8 cellular contexts compared by ENCODE assay signal in genomic region chr4:186067757-186068385, GRCh38. TPM values are rescaled to one million over a fixed set of nuclear protein-coding genes. Genes with fewer than 3 reads are reported as not detected.
DNase-seq lines count a peak whose midpoint lies in the region; ATAC-seq and TF ChIP-seq lines count a peak whose summit lies in the region.

No MANE protein-coding gene starts in this region.

- peaks cover 26% of the 10 kb centered on the region for H3K27me3 Mint-ChIP-seq in activated CD4-positive, alpha-beta T cell treated with anti-CD3 and anti-CD28 coated beads, Interleukin-2, amount 10 ng/mL, durations not matched to agents 24 days and 14 days
- H3K27me3 Mint-ChIP-seq in naive thymus-derived CD8-positive, alpha-beta T cell, result peaks cover 1 to 18% (median 6%) of the 10 kb centered on the region in 5 donors

- intact Hi-C loops in activated CD4-positive, alpha-beta T cell treated with anti-CD3 and anti-CD28 coated beads, Interleukin-2, amount 10 ng/mL, durations not matched to agents 24 days and 14 days (cut with micrococcal nuclease), result loop anchor here (5.0 kb wide), 2 partner anchors 124 to 519 kb away; partner anchors contain the start of gene CYP4V2
- intact Hi-C loops in uterus (cut with DNase I; ENCODE audit: low total_unique reads), result no loop called here

- WGBS in esophagus, 2 donors, result 44 to 45% methylated on average over 9 of the region's 9 CpGs

- TF ChIP-seq CTCF in GM10266 (IDR thresholded peaks at IDR 0.05; ENCODE audit: control insufficient read depth, insufficient read depth, low read depth, missing control alignments) (peak; percentile 55), uterus (IDR thresholded peaks at IDR 0.05) (peak; percentile 52 to 57 (median 53))

- no peaks in the 10 kb centered on the region for H3K4me1 ChIP-seq in esophagus (ENCODE audit: control insufficient read depth in 2 of 2, insufficient read depth in 2 of 2, low read length in 1 of 2)
- H3K4me1 ChIP-seq in uterus, result no peaks in the 10 kb centered on the region

- peak; percentile 56 for DNase-seq in A172 (ENCODE audit: low spot score)
- peak; percentile 44 for DNase-seq in GM10266 (ENCODE audit: extremely low spot score)
- DNase-seq in NCI-H187 (lab: John Stamatoyannopoulos, UW), result peak; percentile 5 to 24
- DNase-seq in activated CD4-positive, alpha-beta T cell treated with anti-CD3 and anti-CD28 coated beads, Interleukin-2, amount 10 ng/mL, durations not matched to agents 24 days and 14 days, result peak; percentile 67
- peak in 8 of 10 donors; percentile 11 to 30 (median 20) for DNase-seq in naive thymus-derived CD8-positive, alpha-beta T cell
- peak; percentile 48 to 63 for DNase-seq in uterus

- no peaks in the 10 kb centered on the region for H3K27me3 ChIP-seq in esophagus (ENCODE audit: control insufficient read depth in 1 of 2, insufficient read depth in 2 of 2, low read length in 2 of 2)
- no peaks in the 10 kb centered on the region for H3K27me3 ChIP-seq in uterus

- no peak overlapping the region for H3K27ac Mint-ChIP-seq in activated CD4-positive, alpha-beta T cell treated with anti-CD3 and anti-CD28 coated beads, Interleukin-2, amount 10 ng/mL, durations not matched to agents 24 days and 14 days
- H3K27ac Mint-ChIP-seq in naive thymus-derived CD8-positive, alpha-beta T cell, result peak overlapping the region in 5 of 10 donors; percentile 5 to 86 (median 61)

- no peak overlapping the region for H3K4me3 Mint-ChIP-seq in activated CD4-positive, alpha-beta T cell treated with anti-CD3 and anti-CD28 coated beads, Interleukin-2, amount 10 ng/mL, durations not matched to agents 24 days and 14 days
- peak overlapping the region; percentile 59 to 92 (median 81) for H3K4me3 Mint-ChIP-seq in naive thymus-derived CD8-positive, alpha-beta T cell

- no peaks in the 10 kb centered on the region for H3K9me3 Mint-ChIP-seq in activated CD4-positive, alpha-beta T cell treated with anti-CD3 and anti-CD28 coated beads, Interleukin-2, amount 10 ng/mL, durations not matched to agents 24 days and 14 days
- no peaks in the 10 kb centered on the region for H3K9me3 Mint-ChIP-seq in naive thymus-derived CD8-positive, alpha-beta T cell

- H3K27ac ChIP-seq in esophagus (ENCODE audit: low read depth in 2 of 2, low read length in 1 of 2), result peak overlapping the region in 1 of 2 donors; percentile 10
- H3K27ac ChIP-seq in uterus, result peak overlapping the region; percentile 75 to 79

- POLR2A ChIA-PET in naive thymus-derived CD8-positive, alpha-beta T cell (lab: Charles Lee), result no interaction called here

- TF ChIP-seq POLR2A in uterus (IDR thresholded peaks at IDR 0.05), result no peak

- H3K4me3 ChIP-seq in esophagus (ENCODE audit: low read depth in 1 of 2, low read length in 2 of 2) (peak overlapping the region; percentile 5 to 52), uterus (peak overlapping the region; percentile 48 to 53)

- H3K36me3 ChIP-seq in esophagus (ENCODE audit: control insufficient read depth in 2 of 2, insufficient read depth in 2 of 2, low read length in 1 of 2) (no peaks in the 10 kb centered on the region), uterus (no peaks in the 10 kb centered on the region)

- no peaks in the 10 kb centered on the region for H3K9me3 ChIP-seq in esophagus (ENCODE audit: control insufficient read depth in 2 of 2, insufficient read depth in 1 of 2, low read depth in 1 of 2, low read length in 1 of 2)
- no peaks in the 10 kb centered on the region for H3K9me3 ChIP-seq in uterus

- H3K36me3 Mint-ChIP-seq in activated CD4-positive, alpha-beta T cell treated with anti-CD3 and anti-CD28 coated beads, Interleukin-2, amount 10 ng/mL, durations not matched to agents 24 days and 14 days (ENCODE audit: low read depth), result no peaks in the 10 kb centered on the region
- H3K36me3 Mint-ChIP-seq in naive thymus-derived CD8-positive, alpha-beta T cell, result peaks cover 0 to 3% (median 0%) of the 10 kb centered on the region in 3 donors

- peak; percentile 65 for ATAC-seq in HG02623 (IDR thresholded peaks at IDR 0.05; ENCODE audit: unreplicated experiment)
- ATAC-seq in naive thymus-derived CD8-positive, alpha-beta T cell, result peak; percentile 61 to 73

- peaks cover 11% of the 10 kb centered on the region for H3K4me1 Mint-ChIP-seq in activated CD4-positive, alpha-beta T cell treated with anti-CD3 and anti-CD28 coated beads, Interleukin-2, amount 10 ng/mL, durations not matched to agents 24 days and 14 days
- peaks cover 12 to 26% (median 21%) of the 10 kb centered on the region in 4 donors for H3K4me1 Mint-ChIP-seq in naive thymus-derived CD8-positive, alpha-beta T cell

RNA-seq across cellular contexts. Expression of gene TLR3, which starts 1.1 kb away (rescaled TPM):
- total RNA-seq in A172 (2014; rRNA removed; shearing (Covaris generic)), result 4.0 and 4.4 TPM in 2 replicates
- total RNA-seq in activated CD4-positive, alpha-beta T cell treated with anti-CD3 and anti-CD28 coated beads, Interleukin-2, amount 10 ng/mL, durations not matched to agents 24 days and 14 days, result not detected in 2 replicates
- 1 to 10 TPM; 2.1 to 3.6 TPM for polyA plus RNA-seq in esophagus
- under 1 TPM; 0.25 to 0.36 TPM for total RNA-seq in naive thymus-derived CD8-positive, alpha-beta T cell
- 1 to 10 TPM in 1 of 3 donors, under 1 TPM in 2; 0.43 to 3.8 (median 0.80) TPM for polyA plus RNA-seq in naive thymus-derived CD8-positive, alpha-beta T cell
- total RNA-seq in uterus, result 10 to 100 TPM in 1 of 4 donors, 1 to 10 TPM in 3; 2.9 to 12.6 (median 8.6) TPM

RNA-seq across cellular contexts. Expression of gene FAM149A, which starts 36.6 kb away (rescaled TPM):
- 5.6 and 7.3 TPM in 2 replicates for total RNA-seq in A172 (2014; rRNA removed; shearing (Covaris generic))
- total RNA-seq in activated CD4-positive, alpha-beta T cell treated with anti-CD3 and anti-CD28 coated beads, Interleukin-2, amount 10 ng/mL, durations not matched to agents 24 days and 14 days, result 0.33 TPM in 1 of 2 replicates, not detected in the other
- 1 to 10 TPM; 3.2 to 6.7 TPM for polyA plus RNA-seq in esophagus
- total RNA-seq in naive thymus-derived CD8-positive, alpha-beta T cell, result 1 to 10 TPM; 2.4 to 2.5 TPM
- under 1 TPM in 2 of 3 donors, not detected in 1; 0.12 to 0.18 TPM for polyA plus RNA-seq in naive thymus-derived CD8-positive, alpha-beta T cell
- total RNA-seq in uterus, result 10 to 100 TPM in 3 of 4 donors, under 1 TPM in 1; 0.77 to 18.9 (median 17.7) TPM

Comparison
In these comparisons a context has a peak if more than half of its experiments do, and no peak if none do; other contexts are left out.
1. DNase-seq: peak in every context shown above with its lines; median percentile 67 in activated CD4-positive, alpha-beta T cell treated with anti-CD3 and anti-CD28 coated beads, Interleukin-2, amount 10 ng/mL, durations not matched to agents 24 days and 14 days; 56 in A172; 56 in uterus; 44 in GM10266; 20 in naive thymus-derived CD8-positive, alpha-beta T cell; 14 in NCI-H187.